2 cellular contexts compared by ENCODE assay signal in the genomic region with DNA sequence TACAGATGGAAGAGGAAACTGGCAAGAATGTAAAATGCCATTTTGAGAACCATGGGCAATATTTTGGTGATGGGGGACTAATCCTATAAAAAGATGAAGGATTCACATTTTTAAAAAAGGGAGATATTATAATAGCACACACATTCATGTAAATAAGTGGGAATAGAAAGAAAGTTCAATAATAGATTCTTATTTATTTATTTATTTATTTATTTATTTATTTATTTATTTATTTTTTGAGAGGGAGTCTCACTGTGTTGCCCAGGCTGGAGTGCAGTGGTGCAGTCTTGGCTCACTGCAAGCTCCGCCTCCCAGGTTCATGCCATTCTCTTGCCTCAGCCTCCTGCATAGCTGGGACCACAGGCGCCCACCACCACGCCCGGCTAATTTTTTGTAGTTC. TPM values are rescaled to one million over a fixed set of nuclear protein-coding genes. Genes with fewer than 3 reads are reported as not detected.
"Had no signal": no experiment of that assay in that cellular context is flagged by ENCODE, and none has a peak within 500 bp of the region (broad histone marks: within the 10 kb centered on the region; RNA-seq: fewer than 3 reads in every experiment).

No MANE protein-coding gene starts in this region.

RNA-seq across cellular contexts. Expression of a gene that starts 24.3 kb away (rescaled TPM):
- total RNA-seq: left ventricle myocardium inferior, myocyte had no signal
